In genomic region chr18:67705748-67706147, GRCh38 we compare ENCODE assay signal across 18 cellular contexts.
DNase-seq lines count a peak whose midpoint lies in the region; ATAC-seq, FAIRE-seq and TF ChIP-seq lines count a peak whose summit lies in the region.
"Had no signal": no experiment of that assay in that cellular context is flagged by ENCODE, and none has a peak within 500 bp of the region (broad histone marks: within the 10 kb centered on the region; RNA-seq: fewer than 3 reads in every experiment).

No MANE protein-coding gene starts in this region.

- no peak overlapping the region for H3K4me2 ChIP-seq in keratinocyte (ENCODE audit: control insufficient read depth, extremely low read depth, insufficient read depth, low read depth, low read length)
- H3K4me2 ChIP-seq: BLaER1 had no signal

- no peaks in the 10 kb centered on the region for H4K20me1 ChIP-seq in keratinocyte (ENCODE audit: control insufficient read depth, extremely low read depth, insufficient read depth, low read length)
- H4K20me1 ChIP-seq: BLaER1 had no signal

- no peak overlapping the region for H3K27ac ChIP-seq in keratinocyte (ENCODE audit: control insufficient read depth, insufficient read depth, low read length)
- H3K27ac ChIP-seq: BLaER1, right atrium auricular region, SJCRH30 had no signal

- no peak for TF ChIP-seq CTCF in D721Med (IDR thresholded peaks at IDR 0.05; ENCODE audit: insufficient read depth, missing control alignments)
- peak in 2 of 3 experiments; percentile 14 to 19 for TF ChIP-seq CTCF in keratinocyte (optimal IDR thresholded peaks at IDR 0.05 in 1 of 3, IDR thresholded peaks at IDR 0.05 in 1 of 3, conservative IDR thresholded peaks at IDR 0.05 in 1 of 3; ENCODE audit: extremely low read depth in 1 of 3, insufficient read depth in 2 of 3, low read length in 3 of 3)

- FAIRE-seq in D721Med (lab: Jason Lieb, UNC) = peak; percentile 99
- no peak for FAIRE-seq in keratinocyte (lab: Jason Lieb, UNC)
- FAIRE-seq in GM19239 (lab: Jason Lieb, UNC) = no peak
- FAIRE-seq: GM12891 had no signal

- H3K36me3 ChIP-seq in keratinocyte (ENCODE audit: control insufficient read depth in 2 of 2, extremely low read depth in 1 of 2, insufficient read depth in 2 of 2, low read length in 2 of 2) = no peaks in the 10 kb centered on the region
- H3K36me3 ChIP-seq: BLaER1, right atrium auricular region, SJCRH30 had no signal

- DNase-seq in D721Med (ENCODE audit: insufficient read length, low spot score) (no peak), HS-27A (ENCODE audit: low read depth) (peak; percentile 4), amniotic epithelial cell (ENCODE audit: low read depth) (peak; percentile 31), keratinocyte (ENCODE audit: low read depth, low spot score) (no peak), OCI-M2 (lab: John Stamatoyannopoulos, UW; ENCODE audit: unreplicated experiment) (no peak), GM19239 (ENCODE audit: insufficient read length, low spot score) (no peak), left cardiac atrium (no peak)
- DNase-seq: activated effector memory CD4-positive, alpha-beta T cell treated with anti-CD3 and anti-CD28 coated beads, Interleukin-2, amount 50 U/mL, for 16 hours; effector memory CD8-positive, alpha-beta T cell; KG1; kidney glomerular epithelial cell; NCI-H1694; SJCRH30; trophoblast cell had no signal

- H3K9me3 ChIP-seq in keratinocyte (ENCODE audit: control insufficient read depth, low read depth, low read length) = no peaks in the 10 kb centered on the region
- H3K9me3 ChIP-seq: BLaER1, right atrium auricular region, SJCRH30 had no signal

- H3K9me1 ChIP-seq in keratinocyte (ENCODE audit: control insufficient read depth, extremely low read depth, insufficient read depth, low read length) = no peaks in the 10 kb centered on the region

- no peak overlapping the region for H3K9ac ChIP-seq in keratinocyte (ENCODE audit: control insufficient read depth, extremely low read depth, insufficient read depth, low read length)
- H3K9ac ChIP-seq: BLaER1 had no signal

- no peak overlapping the region for H3K4me3 ChIP-seq in keratinocyte (ENCODE audit: control insufficient read depth in 2 of 3, extremely low read depth in 1 of 3, insufficient read depth in 2 of 3, low read depth in 1 of 3, low read length in 3 of 3)
- H3K4me3 ChIP-seq: BLaER1, right atrium auricular region, SJCRH30 had no signal

- H3K27me3 ChIP-seq in keratinocyte (ENCODE audit: control insufficient read depth, extremely low read depth, insufficient read depth, low read length) = no peaks in the 10 kb centered on the region
- H3K27me3 ChIP-seq: BLaER1, right atrium auricular region, SJCRH30 had no signal

- ATAC-seq in HG03135 (IDR thresholded peaks at IDR 0.05; ENCODE audit: unreplicated experiment) = no peak
- ATAC-seq in left cardiac atrium = no peak
- ATAC-seq: effector memory CD8-positive, alpha-beta T cell had no signal

- H3K4me1 ChIP-seq in keratinocyte (ENCODE audit: control insufficient read depth, extremely low read depth, insufficient read depth, low read length) = no peaks in the 10 kb centered on the region
- H3K4me1 ChIP-seq: BLaER1, right atrium auricular region, SJCRH30 had no signal

- dilution Hi-C loops in keratinocyte (cut with MboI; ENCODE audit: extremely low pct_ligation_motif_present, low sequenced_read_pairs) = no loop called here

- no peaks in the 10 kb centered on the region for H3K79me2 ChIP-seq in keratinocyte (ENCODE audit: control insufficient read depth, insufficient read depth, low read length)

- intact Hi-C loops in left cardiac atrium (cut with DNase I) = no loop called here

- no peak overlapping the region for H2AFZ ChIP-seq in keratinocyte (ENCODE audit: control insufficient read depth, low read length)

Comparison
In these comparisons a context has a peak if more than half of its experiments do, and no peak if none do; other contexts are left out.
1. DNase-seq: peak in HS-27A (single experiment) and amniotic epithelial cell (single experiment); none in D721Med (single experiment), keratinocyte (single experiment), OCI-M2 (single experiment), GM19239 (single experiment) and left cardiac atrium (single experiment).